In genomic region chr20:36861875-36862801, GRCh38 we compare ENCODE assay signal across 8 cellular contexts. TPM values are rescaled to one million over a fixed set of nuclear protein-coding genes. Genes with fewer than 3 reads are reported as not detected.
DNase-seq lines count a peak whose midpoint lies in the region; ATAC-seq and TF ChIP-seq lines count a peak whose summit lies in the region.

No MANE protein-coding gene starts in this region.

- H3K27me3 ChIP-seq in ascending aorta: no peaks in the 10 kb centered on the region
- H3K27me3 ChIP-seq in right atrium auricular region: no peaks in the 10 kb centered on the region

- H3K27ac Mint-ChIP-seq in activated CD4-positive, alpha-beta T cell treated with anti-CD3 and anti-CD28 coated beads, Interleukin-2, amount 10 ng/mL, durations not matched to agents 7 days and 5 days: no peak overlapping the region

- intact Hi-C loops in ascending aorta (cut with DNase I) (loop anchor here (1.0 to 5.0 kb wide), 4 partner anchors 15 to 195 kb away; no protein-coding TSS in a partner anchor), posterior vena cava (cut with DNase I) (loop anchor here in 1 of 2 donors (5.0 kb wide), 1 partner anchor 35 kb away; no protein-coding TSS in a partner anchor)

- H3K27me3 Mint-ChIP-seq in activated CD4-positive, alpha-beta T cell treated with anti-CD3 and anti-CD28 coated beads, Interleukin-2, amount 10 ng/mL, durations not matched to agents 7 days and 5 days: peaks cover 43% of the 10 kb centered on the region

- no peaks in the 10 kb centered on the region for H3K9me3 Mint-ChIP-seq in activated CD4-positive, alpha-beta T cell treated with anti-CD3 and anti-CD28 coated beads, Interleukin-2, amount 10 ng/mL, durations not matched to agents 7 days and 5 days

- POLR2A ChIA-PET in activated CD4-positive, alpha-beta T cell treated with anti-CD3 and anti-CD28 coated beads, Interleukin-2, amount 10 ng/mL, durations not matched to agents 7 days and 5 days (lab: Charles Lee): interaction anchor here (0.8 kb wide), 1 partner anchor 27 kb away, joined by 3 read pairs; no protein-coding TSS in a partner anchor

- no peak for ATAC-seq in GM21360 (IDR thresholded peaks at IDR 0.05; ENCODE audit: unreplicated experiment)

- CTCF ChIA-PET in activated CD4-positive, alpha-beta T cell treated with anti-CD3 and anti-CD28 coated beads, Interleukin-2, amount 10 ng/mL, durations not matched to agents 7 days and 5 days (lab: Charles Lee): interaction anchor here (1.4 to 2.3 kb wide), 4 partner anchors 10 to 54 kb away, joined by 3 to 8 read pairs (median 4); no protein-coding TSS in a partner anchor

- H3K4me1 Mint-ChIP-seq in activated CD4-positive, alpha-beta T cell treated with anti-CD3 and anti-CD28 coated beads, Interleukin-2, amount 10 ng/mL, durations not matched to agents 7 days and 5 days: peaks cover 20% of the 10 kb centered on the region

- no peaks in the 10 kb centered on the region for H3K36me3 Mint-ChIP-seq in activated CD4-positive, alpha-beta T cell treated with anti-CD3 and anti-CD28 coated beads, Interleukin-2, amount 10 ng/mL, durations not matched to agents 7 days and 5 days (ENCODE audit: low read depth)

- H3K27ac ChIP-seq in ascending aorta (peak overlapping the region; percentile 91), right atrium auricular region (peak overlapping the region; percentile 89 to 97)

- peak overlapping the region; percentile 79 to 92 for H3K4me3 ChIP-seq in ascending aorta
- peak overlapping the region; percentile 58 to 68 for H3K4me3 ChIP-seq in right atrium auricular region

- TF ChIP-seq CTCF in ascending aorta (IDR thresholded peaks at IDR 0.05) (no peak), right atrium auricular region (IDR thresholded peaks at IDR 0.05) (no peak)

- no peaks in the 10 kb centered on the region for H3K36me3 ChIP-seq in ascending aorta
- no peaks in the 10 kb centered on the region for H3K36me3 ChIP-seq in right atrium auricular region

- H3K9me3 ChIP-seq in ascending aorta (no peaks in the 10 kb centered on the region), right atrium auricular region (no peaks in the 10 kb centered on the region)

- peaks cover 4 to 16% of the 10 kb centered on the region in 2 donors for H3K4me1 ChIP-seq in ascending aorta
- peaks cover 0 to 62% of the 10 kb centered on the region in 2 donors for H3K4me1 ChIP-seq in right atrium auricular region

- no peak for DNase-seq in activated CD4-positive, alpha-beta T cell treated with anti-CD3 and anti-CD28 coated beads, Interleukin-2, amount 10 ng/mL, durations not matched to agents 7 days and 5 days
- no peak for DNase-seq in activated CD4-positive, alpha-beta T cell treated with anti-CD3 and anti-CD28 coated beads for 1 hour
- DNase-seq in NCI-H345 (lab: John Stamatoyannopoulos, UW): peak; percentile 85
- peak; percentile 53 to 91 for DNase-seq in ascending aorta (ENCODE audit: low spot score in 2 of 2)
- peak; percentile 93 for DNase-seq in right atrium auricular region (ENCODE audit: low spot score)
- peak; percentile 95 for DNase-seq in posterior vena cava (ENCODE audit: low spot score)
- DNase-seq in stimulated activated CD4-positive, alpha-beta T cell treated with anti-CD3 and anti-CD28 coated beads, Interleukin-4, amount 100 ng/mL, for 4 hours: no peak

- peak overlapping the region; percentile 47 for H3K4me3 Mint-ChIP-seq in activated CD4-positive, alpha-beta T cell treated with anti-CD3 and anti-CD28 coated beads, Interleukin-2, amount 10 ng/mL, durations not matched to agents 7 days and 5 days

RNA-seq across cellular contexts. Expression of gene TLDC2, which starts 13.8 kb away (rescaled TPM):
- total RNA-seq in activated CD4-positive, alpha-beta T cell treated with anti-CD3 and anti-CD28 coated beads, Interleukin-2, amount 10 ng/mL, durations not matched to agents 7 days and 5 days: not detected
- total RNA-seq in ascending aorta (not detected), right atrium auricular region (under 1 TPM in 1 of 2 donors, not detected in 1; 0.30 TPM), posterior vena cava (under 1 TPM in 1 of 2 donors, not detected in 1; 0.37 TPM)

Comparison
In these comparisons a context has a peak if more than half of its experiments do, and no peak if none do; other contexts are left out.
1. DNase-seq: peak in NCI-H345 (single experiment), ascending aorta (2 of 2), right atrium auricular region (single experiment) and posterior vena cava (single experiment); none in activated CD4-positive, alpha-beta T cell treated with anti-CD3 and anti-CD28 coated beads, Interleukin-2, amount 10 ng/mL, durations not matched to agents 7 days and 5 days (single experiment), activated CD4-positive, alpha-beta T cell treated with anti-CD3 and anti-CD28 coated beads for 1 hour (single experiment) and stimulated activated CD4-positive, alpha-beta T cell treated with anti-CD3 and anti-CD28 coated beads, Interleukin-4, amount 100 ng/mL, for 4 hours (0 of 2).